1 cellular context compared by ENCODE assay signal in the genomic region with DNA sequence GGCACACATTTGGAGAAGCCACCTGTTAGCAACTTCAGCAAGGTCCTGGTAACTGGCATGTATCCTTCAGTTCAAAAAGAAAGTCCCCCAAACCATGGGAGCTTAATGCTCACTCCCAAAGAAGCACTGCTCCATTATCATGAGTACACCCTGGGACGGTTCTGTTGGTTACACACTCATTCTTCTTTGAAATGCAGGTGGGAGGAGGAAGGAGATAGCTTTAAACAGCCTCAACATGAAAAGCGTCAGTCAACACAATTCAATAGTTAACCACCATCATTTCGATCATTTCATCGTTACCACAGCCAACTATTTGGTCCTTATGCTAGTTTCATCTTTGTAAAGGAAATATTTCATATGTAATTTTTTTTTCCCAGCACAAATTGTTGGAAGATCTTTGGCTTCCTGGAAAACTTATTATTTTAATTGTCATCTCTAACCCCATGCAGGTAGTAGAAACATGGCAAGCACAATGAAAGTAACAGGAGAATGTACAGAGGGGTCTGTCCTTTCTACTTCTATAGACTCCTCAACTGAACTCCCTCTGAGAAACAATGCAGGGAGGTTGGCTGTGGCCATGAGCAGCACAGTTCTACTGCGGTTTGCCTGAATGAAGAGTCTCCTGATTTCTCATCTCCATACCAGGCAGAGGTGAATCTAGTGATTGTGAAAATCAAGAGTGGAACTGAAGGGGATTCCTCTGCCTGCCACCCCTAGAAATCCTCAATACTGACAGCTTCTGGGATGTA.
TF ChIP-seq lines count a peak whose summit lies in the region.

No MANE protein-coding gene starts in this region.

TF ChIP-seq in GM23338, 12 proteins besides CTCF, POLR2A, EP300 and RAD21:
- TF ChIP-seq, protein P1, sequence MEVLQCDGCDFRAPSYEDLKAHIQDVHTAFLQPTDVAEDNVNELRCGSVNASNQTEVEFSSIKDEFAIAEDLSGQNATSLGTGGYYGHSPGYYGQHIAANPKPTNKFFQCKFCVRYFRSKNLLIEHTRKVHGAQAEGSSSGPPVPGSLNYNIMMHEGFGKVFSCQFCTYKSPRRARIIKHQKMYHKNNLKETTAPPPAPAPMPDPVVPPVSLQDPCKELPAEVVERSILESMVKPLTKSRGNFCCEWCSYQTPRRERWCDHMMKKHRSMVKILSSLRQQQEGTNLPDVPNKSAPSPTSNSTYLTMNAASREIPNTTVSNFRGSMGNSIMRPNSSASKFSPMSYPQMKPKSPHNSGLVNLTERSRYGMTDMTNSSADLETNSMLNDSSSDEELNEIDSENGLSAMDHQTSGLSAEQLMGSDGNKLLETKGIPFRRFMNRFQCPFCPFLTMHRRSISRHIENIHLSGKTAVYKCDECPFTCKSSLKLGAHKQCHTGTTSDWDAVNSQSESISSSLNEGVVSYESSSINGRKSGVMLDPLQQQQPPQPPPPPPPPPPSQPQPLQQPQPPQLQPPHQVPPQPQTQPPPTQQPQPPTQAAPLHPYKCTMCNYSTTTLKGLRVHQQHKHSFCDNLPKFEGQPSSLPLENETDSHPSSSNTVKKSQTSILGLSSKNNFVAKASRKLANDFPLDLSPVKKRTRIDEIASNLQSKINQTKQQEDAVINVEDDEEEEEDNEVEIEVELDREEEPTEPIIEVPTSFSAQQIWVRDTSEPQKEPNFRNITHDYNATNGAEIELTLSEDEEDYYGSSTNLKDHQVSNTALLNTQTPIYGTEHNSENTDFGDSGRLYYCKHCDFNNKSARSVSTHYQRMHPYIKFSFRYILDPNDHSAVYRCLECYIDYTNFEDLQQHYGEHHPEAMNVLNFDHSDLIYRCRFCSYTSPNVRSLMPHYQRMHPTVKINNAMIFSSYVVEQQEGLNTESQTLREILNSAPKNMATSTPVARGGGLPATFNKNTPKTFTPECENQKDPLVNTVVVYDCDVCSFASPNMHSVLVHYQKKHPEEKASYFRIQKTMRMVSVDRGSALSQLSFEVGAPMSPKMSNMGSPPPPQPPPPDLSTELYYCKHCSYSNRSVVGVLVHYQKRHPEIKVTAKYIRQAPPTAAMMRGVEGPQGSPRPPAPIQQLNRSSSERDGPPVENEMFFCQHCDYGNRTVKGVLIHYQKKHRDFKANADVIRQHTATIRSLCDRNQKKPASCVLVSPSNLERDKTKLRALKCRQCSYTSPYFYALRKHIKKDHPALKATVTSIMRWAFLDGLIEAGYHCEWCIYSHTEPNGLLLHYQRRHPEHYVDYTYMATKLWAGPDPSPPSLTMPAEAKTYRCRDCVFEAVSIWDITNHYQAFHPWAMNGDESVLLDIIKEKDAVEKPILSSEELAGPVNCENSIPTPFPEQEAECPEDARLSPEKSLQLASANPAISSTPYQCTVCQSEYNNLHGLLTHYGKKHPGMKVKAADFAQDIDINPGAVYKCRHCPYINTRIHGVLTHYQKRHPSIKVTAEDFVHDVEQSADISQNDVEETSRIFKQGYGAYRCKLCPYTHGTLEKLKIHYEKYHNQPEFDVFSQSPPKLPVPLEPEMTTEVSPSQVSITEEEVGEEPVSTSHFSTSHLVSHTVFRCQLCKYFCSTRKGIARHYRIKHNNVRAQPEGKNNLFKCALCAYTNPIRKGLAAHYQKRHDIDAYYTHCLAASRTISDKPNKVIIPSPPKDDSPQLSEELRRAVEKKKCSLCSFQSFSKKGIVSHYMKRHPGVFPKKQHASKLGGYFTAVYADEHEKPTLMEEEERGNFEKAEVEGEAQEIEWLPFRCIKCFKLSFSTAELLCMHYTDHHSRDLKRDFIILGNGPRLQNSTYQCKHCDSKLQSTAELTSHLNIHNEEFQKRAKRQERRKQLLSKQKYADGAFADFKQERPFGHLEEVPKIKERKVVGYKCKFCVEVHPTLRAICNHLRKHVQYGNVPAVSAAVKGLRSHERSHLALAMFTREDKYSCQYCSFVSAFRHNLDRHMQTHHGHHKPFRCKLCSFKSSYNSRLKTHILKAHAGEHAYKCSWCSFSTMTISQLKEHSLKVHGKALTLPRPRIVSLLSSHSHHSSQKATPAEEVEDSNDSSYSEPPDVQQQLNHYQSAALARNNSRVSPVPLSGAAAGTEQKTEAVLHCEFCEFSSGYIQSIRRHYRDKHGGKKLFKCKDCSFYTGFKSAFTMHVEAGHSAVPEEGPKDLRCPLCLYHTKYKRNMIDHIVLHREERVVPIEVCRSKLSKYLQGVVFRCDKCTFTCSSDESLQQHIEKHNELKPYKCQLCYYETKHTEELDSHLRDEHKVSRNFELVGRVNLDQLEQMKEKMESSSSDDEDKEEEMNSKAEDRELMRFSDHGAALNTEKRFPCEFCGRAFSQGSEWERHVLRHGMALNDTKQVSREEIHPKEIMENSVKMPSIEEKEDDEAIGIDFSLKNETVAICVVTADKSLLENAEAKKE (CRISPR knock-in tag; IDR thresholded peaks at IDR 0.05), result no peak
- no peak for TF ChIP-seq EZH2phosphoT487 (IDR thresholded peaks at IDR 0.05; ENCODE audit: unreplicated experiment)
- no peak for TF ChIP-seq NANOG (IDR thresholded peaks at IDR 0.05; ENCODE audit: borderline replicate concordance)
- TF ChIP-seq, protein P2, sequence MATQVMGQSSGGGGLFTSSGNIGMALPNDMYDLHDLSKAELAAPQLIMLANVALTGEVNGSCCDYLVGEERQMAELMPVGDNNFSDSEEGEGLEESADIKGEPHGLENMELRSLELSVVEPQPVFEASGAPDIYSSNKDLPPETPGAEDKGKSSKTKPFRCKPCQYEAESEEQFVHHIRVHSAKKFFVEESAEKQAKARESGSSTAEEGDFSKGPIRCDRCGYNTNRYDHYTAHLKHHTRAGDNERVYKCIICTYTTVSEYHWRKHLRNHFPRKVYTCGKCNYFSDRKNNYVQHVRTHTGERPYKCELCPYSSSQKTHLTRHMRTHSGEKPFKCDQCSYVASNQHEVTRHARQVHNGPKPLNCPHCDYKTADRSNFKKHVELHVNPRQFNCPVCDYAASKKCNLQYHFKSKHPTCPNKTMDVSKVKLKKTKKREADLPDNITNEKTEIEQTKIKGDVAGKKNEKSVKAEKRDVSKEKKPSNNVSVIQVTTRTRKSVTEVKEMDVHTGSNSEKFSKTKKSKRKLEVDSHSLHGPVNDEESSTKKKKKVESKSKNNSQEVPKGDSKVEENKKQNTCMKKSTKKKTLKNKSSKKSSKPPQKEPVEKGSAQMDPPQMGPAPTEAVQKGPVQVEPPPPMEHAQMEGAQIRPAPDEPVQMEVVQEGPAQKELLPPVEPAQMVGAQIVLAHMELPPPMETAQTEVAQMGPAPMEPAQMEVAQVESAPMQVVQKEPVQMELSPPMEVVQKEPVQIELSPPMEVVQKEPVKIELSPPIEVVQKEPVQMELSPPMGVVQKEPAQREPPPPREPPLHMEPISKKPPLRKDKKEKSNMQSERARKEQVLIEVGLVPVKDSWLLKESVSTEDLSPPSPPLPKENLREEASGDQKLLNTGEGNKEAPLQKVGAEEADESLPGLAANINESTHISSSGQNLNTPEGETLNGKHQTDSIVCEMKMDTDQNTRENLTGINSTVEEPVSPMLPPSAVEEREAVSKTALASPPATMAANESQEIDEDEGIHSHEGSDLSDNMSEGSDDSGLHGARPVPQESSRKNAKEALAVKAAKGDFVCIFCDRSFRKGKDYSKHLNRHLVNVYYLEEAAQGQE (IDR thresholded peaks at IDR 0.05; ENCODE audit: unreplicated experiment), result no peak
- no peak for TF ChIP-seq POLR2AphosphoS5 (IDR thresholded peaks at IDR 0.05; ENCODE audit: low read depth)
- no peak for TF ChIP-seq ZNF114 (CRISPR knock-in tag; IDR thresholded peaks at IDR 0.05)
TF ChIP-seq in GM23338: peak in this region for 0.
